In genomic region chr9:5910413-5911057, GRCh38 we compare ENCODE assay signal across 1 cellular context.
TF ChIP-seq lines count a peak whose summit lies in the region.

No MANE protein-coding gene starts in this region.

TF ChIP-seq in GM23338, 12 proteins besides CTCF, POLR2A, EP300 and RAD21 (continued from another document):
- TF ChIP-seq REST (IDR thresholded peaks at IDR 0.05; ENCODE audit: unreplicated experiment) (no peak), STAT1 (IDR thresholded peaks at IDR 0.05; ENCODE audit: unreplicated experiment) (no peak), NANOG (IDR thresholded peaks at IDR 0.05; ENCODE audit: borderline replicate concordance) (no peak), ZNF331 (CRISPR knock-in tag; IDR thresholded peaks at IDR 0.05; ENCODE audit: low read depth) (no peak), EZH2 (IDR thresholded peaks at IDR 0.05; ENCODE audit: low read depth, unreplicated experiment) (no peak), ZNF114 (CRISPR knock-in tag; IDR thresholded peaks at IDR 0.05) (no peak), CREB1 (CRISPR knock-in tag; IDR thresholded peaks at IDR 0.05; ENCODE audit: low read depth) (no peak)
- TF ChIP-seq, protein P1, sequence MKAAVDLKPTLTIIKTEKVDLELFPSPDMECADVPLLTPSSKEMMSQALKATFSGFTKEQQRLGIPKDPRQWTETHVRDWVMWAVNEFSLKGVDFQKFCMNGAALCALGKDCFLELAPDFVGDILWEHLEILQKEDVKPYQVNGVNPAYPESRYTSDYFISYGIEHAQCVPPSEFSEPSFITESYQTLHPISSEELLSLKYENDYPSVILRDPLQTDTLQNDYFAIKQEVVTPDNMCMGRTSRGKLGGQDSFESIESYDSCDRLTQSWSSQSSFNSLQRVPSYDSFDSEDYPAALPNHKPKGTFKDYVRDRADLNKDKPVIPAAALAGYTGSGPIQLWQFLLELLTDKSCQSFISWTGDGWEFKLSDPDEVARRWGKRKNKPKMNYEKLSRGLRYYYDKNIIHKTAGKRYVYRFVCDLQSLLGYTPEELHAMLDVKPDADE (IDR thresholded peaks at IDR 0.05), result no peak
TF ChIP-seq in GM23338: peak in this region for 0.
